In the genomic region with DNA sequence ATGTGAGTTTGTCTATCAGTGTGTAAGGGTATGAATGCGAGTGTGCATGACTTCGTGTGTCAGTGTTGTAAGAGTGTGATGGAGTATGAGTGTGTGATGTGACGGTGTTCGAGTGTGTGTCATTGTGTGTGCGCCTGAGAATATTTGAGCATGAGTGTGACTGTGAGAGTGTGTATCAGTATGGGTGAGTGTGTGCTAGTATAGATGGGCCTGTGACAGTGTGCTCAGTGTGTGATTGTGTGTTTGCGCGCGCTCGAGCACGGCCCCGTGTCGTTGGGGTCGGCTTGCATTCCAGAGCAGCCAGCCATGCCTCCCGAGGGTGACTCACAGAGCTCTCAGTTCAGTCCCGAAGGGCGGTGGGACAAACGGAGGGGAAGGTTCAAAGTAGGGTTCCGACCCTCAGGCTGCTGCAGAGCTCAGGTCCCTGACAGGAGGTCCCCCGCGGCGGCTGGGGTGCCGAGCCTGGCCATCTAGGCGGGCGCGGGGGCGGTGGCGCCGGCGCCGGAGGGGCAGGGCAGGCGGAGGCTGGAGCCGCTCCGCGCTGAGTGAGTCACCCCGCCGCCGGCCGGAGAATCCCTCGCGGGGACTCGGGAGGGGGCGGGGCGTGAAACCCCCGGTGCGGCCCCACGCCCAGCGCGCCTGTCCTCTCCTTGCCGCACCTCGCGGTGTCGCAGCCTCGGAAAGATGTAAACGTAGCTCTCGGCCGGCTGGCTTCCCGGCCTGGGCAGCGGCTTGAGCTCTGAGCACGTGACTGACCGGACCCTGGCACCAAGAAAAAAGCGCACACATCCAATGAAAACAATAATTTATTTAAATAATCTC, we compare ENCODE assay signal across 9 cellular contexts. TPM values are rescaled to one million over a fixed set of nuclear protein-coding genes. Genes with fewer than 3 reads are reported as not detected.
DNase-seq lines count a peak whose midpoint lies in the region; ATAC-seq and TF ChIP-seq lines count a peak whose summit lies in the region.
"Had no signal": no experiment of that assay in that cellular context is flagged by ENCODE, and none has a peak within 500 bp of the region (broad histone marks: within the 10 kb centered on the region; RNA-seq: fewer than 3 reads in every experiment).

No MANE protein-coding gene starts in this region.

- H3K36me3 Mint-ChIP-seq in CD8-positive, alpha-beta T cell = no peaks in the 10 kb centered on the region
- H3K36me3 Mint-ChIP-seq in activated T-helper 1 cell treated with anti-CD3 and anti-CD28 coated beads, Interleukin-12 subunit alpha, Interleukin-12 subunit beta, Interleukin-2, Interleukin-4 antibody, amounts not matched to agents 30 ng/mL and 10 ng/mL and 1 ng/mL, durations not matched to agents 14 hours and 24 hours and 36 hours (ENCODE audit: low read depth) = peaks cover 6% of the 10 kb centered on the region

- H3K36me3 ChIP-seq in CD8-positive, alpha-beta T cell (ENCODE audit: insufficient read depth, low read length) = no peaks in the 10 kb centered on the region
- no peaks in the 10 kb centered on the region for H3K36me3 ChIP-seq in left ventricle myocardium inferior
- H3K36me3 ChIP-seq in skeletal muscle tissue (ENCODE audit: control insufficient read depth in 3 of 3, insufficient read depth in 3 of 3, low read length in 3 of 3) = no peaks in the 10 kb centered on the region
- H3K36me3 ChIP-seq: neutrophil had no signal

- H3K4me1 ChIP-seq in CD8-positive, alpha-beta T cell (ENCODE audit: insufficient read depth, low read length) = peaks cover 91% of the 10 kb centered on the region
- peaks cover 91% of the 10 kb centered on the region for H3K4me1 ChIP-seq in left ventricle myocardium inferior
- H3K4me1 ChIP-seq in skeletal muscle tissue (ENCODE audit: control insufficient read depth in 3 of 3, insufficient read depth in 3 of 3, low read length in 3 of 3) = peaks cover 50 to 72% (median 61%) of the 10 kb centered on the region in 3 donors

- H3K9me3 ChIP-seq in CD8-positive, alpha-beta T cell (ENCODE audit: low read length) = no peaks in the 10 kb centered on the region
- H3K9me3 ChIP-seq in left ventricle myocardium inferior (replicated peaks) (no peaks in the 10 kb centered on the region), skeletal muscle tissue (ENCODE audit: control insufficient read depth in 3 of 3, low read length in 3 of 3) (no peaks in the 10 kb centered on the region)
- H3K9me3 ChIP-seq: neutrophil had no signal

- H3K4me3 Mint-ChIP-seq in CD8-positive, alpha-beta T cell = peak overlapping the region; percentile 8
- H3K4me3 Mint-ChIP-seq in activated T-helper 1 cell treated with anti-CD3 and anti-CD28 coated beads, Interleukin-12 subunit alpha, Interleukin-12 subunit beta, Interleukin-2, Interleukin-4 antibody, amounts not matched to agents 30 ng/mL and 10 ng/mL and 1 ng/mL, durations not matched to agents 14 hours and 24 hours and 36 hours = peak overlapping the region; percentile 42

- TF ChIP-seq CTCF in CD8-positive, alpha-beta T cell (IDR thresholded peaks at IDR 0.05) = no peak
- TF ChIP-seq CTCF in left ventricle myocardium inferior (IDR thresholded peaks at IDR 0.05; ENCODE audit: borderline replicate concordance) = no peak

- peaks cover 62% of the 10 kb centered on the region for H3K27me3 Mint-ChIP-seq in CD8-positive, alpha-beta T cell (ENCODE audit: low read depth)
- H3K27me3 Mint-ChIP-seq in activated T-helper 1 cell treated with anti-CD3 and anti-CD28 coated beads, Interleukin-12 subunit alpha, Interleukin-12 subunit beta, Interleukin-2, Interleukin-4 antibody, amounts not matched to agents 30 ng/mL and 10 ng/mL and 1 ng/mL, durations not matched to agents 14 hours and 24 hours and 36 hours (ENCODE audit: insufficient read depth) = peaks cover 68% of the 10 kb centered on the region

- intact Hi-C loops in CD8-positive, alpha-beta T cell (cut with DNase I, micrococcal nuclease) = no loop called here
- intact Hi-C loops in activated T-helper 1 cell treated with anti-CD3 and anti-CD28 coated beads, Interleukin-12 subunit alpha, Interleukin-12 subunit beta, Interleukin-2, Interleukin-4 antibody, amounts not matched to agents 30 ng/mL and 10 ng/mL and 1 ng/mL, durations not matched to agents 14 hours and 24 hours and 36 hours (cut with micrococcal nuclease) = no loop called here
- intact Hi-C loops in left ventricle myocardium inferior (cut with micrococcal nuclease) = no loop called here

- no peak overlapping the region for H3K4me3 ChIP-seq in CD8-positive, alpha-beta T cell (ENCODE audit: low read depth, low read length)
- H3K4me3 ChIP-seq in left ventricle myocardium inferior (peak overlapping the region; percentile 45), skeletal muscle tissue (ENCODE audit: low read length in 3 of 3) (peak overlapping the region in 2 of 3 donors; percentile 16 to 50)

- no peak overlapping the region for H3K27ac ChIP-seq in CD8-positive, alpha-beta T cell (ENCODE audit: low read depth, low read length)
- no peak overlapping the region for H3K27ac ChIP-seq in left ventricle myocardium inferior (replicated peaks)
- H3K27ac ChIP-seq in skeletal muscle tissue (ENCODE audit: low read depth, low read length) = no peak overlapping the region
- H3K27ac ChIP-seq: neutrophil had no signal

- H3K27me3 ChIP-seq in CD8-positive, alpha-beta T cell (ENCODE audit: insufficient read depth, low read length) = peaks cover 89% of the 10 kb centered on the region
- H3K27me3 ChIP-seq in left ventricle myocardium inferior (ENCODE audit: low read depth) (peaks cover 100% of the 10 kb centered on the region), skeletal muscle tissue (ENCODE audit: control insufficient read depth in 3 of 3, insufficient read depth in 3 of 3, low read length in 3 of 3) (peaks cover 96 to 98% (median 96%) of the 10 kb centered on the region in 3 donors)

- no peak for ATAC-seq in CD8-positive, alpha-beta T cell
- no peak for ATAC-seq in HG02623 (IDR thresholded peaks at IDR 0.05; ENCODE audit: unreplicated experiment)

- H3K4me1 Mint-ChIP-seq in CD8-positive, alpha-beta T cell (ENCODE audit: low read depth) = peaks cover 53% of the 10 kb centered on the region
- peaks cover 47% of the 10 kb centered on the region for H3K4me1 Mint-ChIP-seq in activated T-helper 1 cell treated with anti-CD3 and anti-CD28 coated beads, Interleukin-12 subunit alpha, Interleukin-12 subunit beta, Interleukin-2, Interleukin-4 antibody, amounts not matched to agents 30 ng/mL and 10 ng/mL and 1 ng/mL, durations not matched to agents 14 hours and 24 hours and 36 hours (ENCODE audit: low read depth)

- POLR2A ChIA-PET in CD8-positive, alpha-beta T cell (lab: Charles Lee) = interaction anchor here (0.6 to 0.7 kb wide), 2 partner anchors 42 to 65 kb away, joined by 5 to 8 read pairs; no protein-coding TSS in a partner anchor

- no peaks in the 10 kb centered on the region for H3K9me3 Mint-ChIP-seq in CD8-positive, alpha-beta T cell
- no peaks in the 10 kb centered on the region for H3K9me3 Mint-ChIP-seq in activated T-helper 1 cell treated with anti-CD3 and anti-CD28 coated beads, Interleukin-12 subunit alpha, Interleukin-12 subunit beta, Interleukin-2, Interleukin-4 antibody, amounts not matched to agents 30 ng/mL and 10 ng/mL and 1 ng/mL, durations not matched to agents 14 hours and 24 hours and 36 hours

- CTCF ChIA-PET in CD8-positive, alpha-beta T cell (lab: Charles Lee) = interaction anchor here (0.5 to 1.4 kb wide), 3 partner anchors 22 to 443 kb away, joined by 3 to 4 read pairs (median 4); no protein-coding TSS in a partner anchor

- H3K27ac Mint-ChIP-seq in CD8-positive, alpha-beta T cell = no peak overlapping the region
- peak overlapping the region; percentile 73 for H3K27ac Mint-ChIP-seq in activated T-helper 1 cell treated with anti-CD3 and anti-CD28 coated beads, Interleukin-12 subunit alpha, Interleukin-12 subunit beta, Interleukin-2, Interleukin-4 antibody, amounts not matched to agents 30 ng/mL and 10 ng/mL and 1 ng/mL, durations not matched to agents 14 hours and 24 hours and 36 hours

- H3K9ac ChIP-seq in skeletal muscle tissue (ENCODE audit: low read depth in 1 of 3, low read length in 3 of 3) = peak overlapping the region in 1 of 3 donors; percentile 33

- DNase-seq in CD8-positive, alpha-beta T cell = peak in 1 of 7 experiments; percentile 50
- DNase-seq in HT1080 (ENCODE audit: low read depth) (peak; percentile 87), left ventricle myocardium inferior (no peak), NCI-H1694 (lab: John Stamatoyannopoulos, UW) (no peak), NOMO-1 treated with DMSO at 0.1 percent for 48 hours (lab: John Stamatoyannopoulos, UW; ENCODE audit: unreplicated experiment) (no peak)
- no peak for DNase-seq in activated T-helper 1 cell treated with anti-CD3 and anti-CD28 coated beads, Interleukin-12 subunit alpha, Interleukin-12 subunit beta, Interleukin-2, Interleukin-4 antibody, amounts not matched to agents 30 ng/mL and 10 ng/mL and 1 ng/mL, durations not matched to agents 14 hours and 24 hours and 36 hours (ENCODE audit: low spot score)

RNA-seq across cellular contexts. Expression of gene DLX2, which starts 3.8 kb away (rescaled TPM):
- total RNA-seq in CD8-positive, alpha-beta T cell = under 1 TPM in 1 of 2 experiments, not detected in 1; 0.14 TPM
- 0.53 and 1.1 TPM in 2 replicates for total RNA-seq in HT1080 (2014; rRNA removed; shearing (Covaris generic))
- 1.4 TPM in 2 replicates for polyA plus RNA-seq in HT1080 (2015; cell fraction: cytosol; rRNA removed)
- 1.2 and 1.5 TPM in 2 replicates for polyA plus RNA-seq in HT1080 (2015; cell fraction: nucleus; rRNA removed)
- 0.20 TPM in 1 of 2 replicates, not detected in the other for total RNA-seq in activated T-helper 1 cell treated with anti-CD3 and anti-CD28 coated beads, Interleukin-12 subunit alpha, Interleukin-12 subunit beta, Interleukin-2, Interleukin-4 antibody, amounts not matched to agents 30 ng/mL and 10 ng/mL and 1 ng/mL, durations not matched to agents 14 hours and 24 hours and 36 hours
- total RNA-seq in left ventricle myocardium inferior (not detected), skeletal muscle tissue (not detected)

RNA-seq across cellular contexts. Expression of gene DLX1, which starts 13.6 kb away (rescaled TPM):
- total RNA-seq in CD8-positive, alpha-beta T cell = not detected
- 5.8 and 9.7 TPM in 2 replicates for total RNA-seq in HT1080 (2014; rRNA removed; shearing (Covaris generic))
- 9.4 and 9.6 TPM in 2 replicates for polyA plus RNA-seq in HT1080 (2015; cell fraction: cytosol; rRNA removed)
- 17.7 and 18.8 TPM in 2 replicates for polyA plus RNA-seq in HT1080 (2015; cell fraction: nucleus; rRNA removed)
- not detected in 2 replicates for total RNA-seq in activated T-helper 1 cell treated with anti-CD3 and anti-CD28 coated beads, Interleukin-12 subunit alpha, Interleukin-12 subunit beta, Interleukin-2, Interleukin-4 antibody, amounts not matched to agents 30 ng/mL and 10 ng/mL and 1 ng/mL, durations not matched to agents 14 hours and 24 hours and 36 hours
- total RNA-seq in left ventricle myocardium inferior = not detected
- total RNA-seq in skeletal muscle tissue = not detected
